11 cellular contexts compared by ENCODE assay signal in the genomic region with DNA sequence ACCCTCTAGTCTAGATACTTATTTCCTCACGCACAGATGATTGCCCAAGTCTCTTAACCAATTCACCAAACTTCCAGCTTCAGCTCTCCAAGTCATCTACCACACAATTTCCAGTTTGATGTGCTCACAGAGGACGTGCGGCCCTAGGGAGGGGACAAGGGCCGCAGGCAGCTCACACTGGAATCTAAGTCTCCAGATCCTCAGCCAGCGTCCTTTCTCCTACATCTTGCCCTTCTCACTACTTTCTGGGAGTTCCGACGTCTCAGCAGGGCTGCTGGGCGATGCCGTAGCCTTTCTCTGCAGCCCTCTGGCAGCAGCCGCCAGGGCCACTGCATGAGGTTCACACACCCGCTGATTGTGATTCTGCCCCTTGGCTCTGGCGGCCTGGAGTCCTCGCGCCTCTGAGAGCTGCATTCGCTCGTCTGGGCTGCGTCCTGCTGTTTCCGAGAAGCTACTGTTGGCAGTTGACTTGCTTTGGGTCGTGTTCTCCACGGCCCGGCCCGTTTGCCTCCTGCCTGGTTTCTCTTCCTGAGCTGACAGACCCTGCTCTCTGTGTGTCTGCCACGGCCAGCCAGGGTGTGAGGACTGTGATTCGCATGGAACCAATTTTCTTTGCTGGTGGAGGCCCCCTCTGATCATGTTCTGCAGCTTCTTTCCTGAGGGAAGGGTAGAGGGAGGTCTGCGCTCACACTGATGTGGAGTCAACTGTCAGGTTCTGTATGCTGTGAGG. TPM values are rescaled to one million over a fixed set of nuclear protein-coding genes. Genes with fewer than 3 reads are reported as not detected.
DNase-seq lines count a peak whose midpoint lies in the region; TF ChIP-seq lines count a peak whose summit lies in the region.
"Had no signal": no experiment of that assay in that cellular context is flagged by ENCODE, and none has a peak within 500 bp of the region (broad histone marks: within the 10 kb centered on the region; RNA-seq: fewer than 3 reads in every experiment).

No MANE protein-coding gene starts in this region.

- H3K9me3 Mint-ChIP-seq in osteocyte (ENCODE audit: unreplicated experiment), result no peaks in the 10 kb centered on the region

- no peak for TF ChIP-seq CTCF in osteocyte (IDR thresholded peaks at IDR 0.05)

- H3K4me3 Mint-ChIP-seq in osteocyte (ENCODE audit: unreplicated experiment), result no peak overlapping the region

- peak; percentile 29 for DNase-seq in GF-D8 (lab: John Stamatoyannopoulos, UW)
- peak; percentile 27 for DNase-seq in NCI-H2227 (lab: John Stamatoyannopoulos, UW; ENCODE audit: unreplicated experiment)
- peak; percentile 17 for DNase-seq in fibroblast of gingiva (ENCODE audit: low read depth)
- DNase-seq in osteocyte (ENCODE audit: extremely low spot score, unreplicated experiment), result peak; percentile 81
- DNase-seq in SW 1271 (lab: John Stamatoyannopoulos, UW), result no peak
- DNase-seq in NCI-H2107 (lab: John Stamatoyannopoulos, UW), result no peak
- no peak for DNase-seq in germinal center (ENCODE audit: low spot score)
- DNase-seq: DMS153, heart right ventricle, NCI-H1694 treated with DMSO at 0.1 percent for 48 hours had no signal

- no peaks in the 10 kb centered on the region for H3K27me3 Mint-ChIP-seq in osteocyte (ENCODE audit: unreplicated experiment)

- peak overlapping the region; percentile 39 for H3K27ac Mint-ChIP-seq in osteocyte (ENCODE audit: unreplicated experiment)

- H3K36me3 Mint-ChIP-seq in osteocyte (ENCODE audit: unreplicated experiment), result no peaks in the 10 kb centered on the region
- H3K36me3 Mint-ChIP-seq: brain had no signal

- H3K4me1 Mint-ChIP-seq in osteocyte (ENCODE audit: unreplicated experiment), result peaks cover 37% of the 10 kb centered on the region

RNA-seq across cellular contexts. Expression of gene TMEM131L, which starts 14.1 kb away (rescaled TPM):
- total RNA-seq in osteocyte, result 6.4 and 8.6 TPM in 2 replicates

Comparison
In these comparisons a context has a peak if more than half of its experiments do, and no peak if none do; other contexts are left out.
1. DNase-seq: peak in GF-D8 (single experiment), NCI-H2227 (single experiment), fibroblast of gingiva (single experiment) and osteocyte (single experiment); none in SW 1271 (0 of 2), NCI-H2107 (single experiment) and germinal center (single experiment).